ENCODE assay signal across 18 cellular contexts in the genomic region with DNA sequence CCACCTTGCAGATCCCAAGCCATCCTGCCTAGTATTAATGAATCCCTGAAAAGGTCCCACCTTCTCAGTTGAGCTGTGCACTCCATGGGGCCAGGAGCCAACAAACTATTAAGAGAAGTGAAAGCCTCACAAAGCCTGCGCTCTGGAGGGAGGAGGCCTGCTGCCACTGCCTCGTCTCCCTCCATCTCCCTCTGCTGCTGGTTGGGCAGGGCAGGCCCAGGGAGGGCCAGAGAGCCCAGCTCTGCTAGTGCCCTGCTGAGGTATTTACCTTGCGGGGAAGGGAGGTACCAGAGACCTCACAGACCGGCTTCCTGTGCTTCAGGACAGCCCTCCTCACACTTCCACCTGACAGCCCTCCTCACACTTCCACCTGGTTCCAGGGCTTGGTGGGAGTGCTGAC.
DNase-seq lines count a peak whose midpoint lies in the region; ATAC-seq and TF ChIP-seq lines count a peak whose summit lies in the region.
"Had no signal": no experiment of that assay in that cellular context is flagged by ENCODE, and none has a peak within 500 bp of the region (broad histone marks: within the 10 kb centered on the region; RNA-seq: fewer than 3 reads in every experiment).

No MANE protein-coding gene starts in this region.

- H3K4me3 Mint-ChIP-seq in GM23338 (no peak overlapping the region), WTC11 (no peak overlapping the region), nephron progenitor cell (no peak overlapping the region)
- H3K4me3 Mint-ChIP-seq: CD4-positive, alpha-beta T cell had no signal

- no peaks in the 10 kb centered on the region for H3K79me2 ChIP-seq in GM23338 (replicated peaks; ENCODE audit: insufficient read depth)

- H4K91ac ChIP-seq in neuronal stem cell (ENCODE audit: low read depth, low read length, poor library complexity): no peak overlapping the region

- peaks cover 3% of the 10 kb centered on the region for H3K27me3 Mint-ChIP-seq in GM23338 (ENCODE audit: insufficient read depth, low read depth, poor library complexity)
- no peaks in the 10 kb centered on the region for H3K27me3 Mint-ChIP-seq in WTC11 (ENCODE audit: low read depth)
- H3K27me3 Mint-ChIP-seq in nephron progenitor cell (ENCODE audit: low read depth, poor library complexity): peaks cover 3% of the 10 kb centered on the region

- no peaks in the 10 kb centered on the region for H3K9me2 ChIP-seq in GM23338 (ENCODE audit: insufficient read depth)

- TF ChIP-seq CTCF in GM23338 (conservative IDR thresholded peaks at IDR 0.05; ENCODE audit: low read depth in 2 of 2) (no peak), WTC11 (IDR thresholded peaks at IDR 0.05) (no peak), nephron progenitor cell (IDR thresholded peaks at IDR 0.05) (no peak)

- H3K27ac ChIP-seq in BLaER1 (0 out of 2 replicates have a peak overlapping the region, but pooled peaks have one; percentile 16), GM23338 (ENCODE audit: low read depth) (no peak overlapping the region), neuronal stem cell (replicated peaks; ENCODE audit: low read length) (no peak overlapping the region)
- H3K27ac ChIP-seq: A549, SK-N-MC had no signal

- CTCF ChIA-PET in WTC11 (lab: Charles Lee): interaction anchor here (0.9 to 4.9 kb wide), 10 partner anchors 15 to 94 kb away, joined by 3 to 84 read pairs (median 3); no protein-coding TSS in a partner anchor

- no peak overlapping the region for H2BK12ac ChIP-seq in neuronal stem cell (ENCODE audit: low read length)

- no peaks in the 10 kb centered on the region for H3F3A ChIP-seq in GM23338 (replicated peaks; ENCODE audit: low read depth)

- no peak overlapping the region for H2BK15ac ChIP-seq in neuronal stem cell (ENCODE audit: low read length)

- H3K9me3 Mint-ChIP-seq in GM23338 (no peaks in the 10 kb centered on the region), WTC11 (no peaks in the 10 kb centered on the region), nephron progenitor cell (no peaks in the 10 kb centered on the region)
- H3K9me3 Mint-ChIP-seq: CD4-positive, alpha-beta T cell had no signal

- H3K36me3 ChIP-seq in BLaER1: peaks cover 32% of the 10 kb centered on the region; the same call in 1 of the 2 replicates
- H3K36me3 ChIP-seq in GM23338 (ENCODE audit: insufficient read depth): no peaks in the 10 kb centered on the region
- no peaks in the 10 kb centered on the region for H3K36me3 ChIP-seq in neuronal stem cell (replicated peaks in 1 of 2; ENCODE audit: control insufficient read depth in 2 of 2, insufficient read depth in 2 of 2, low read length in 2 of 2)

- H3K9ac ChIP-seq in BLaER1: no peak overlapping the region
- peak overlapping the region; percentile 6 for H3K9ac ChIP-seq in neuronal stem cell (ENCODE audit: low read depth, low read length, poor library complexity)

- H3K9me3 ChIP-seq in BLaER1 (no peaks in the 10 kb centered on the region), neuronal stem cell (replicated peaks in 1 of 2; ENCODE audit: control insufficient read depth in 2 of 2, insufficient read depth in 1 of 2, low read depth in 1 of 2, low read length in 2 of 2) (no peaks in the 10 kb centered on the region)
- H3K9me3 ChIP-seq: A549 had no signal

- no peak overlapping the region for H3K23ac ChIP-seq in neuronal stem cell (ENCODE audit: low read depth, low read length, poor library complexity)

- H3K14ac ChIP-seq in neuronal stem cell (ENCODE audit: low read length): no peak overlapping the region

- H3K27ac Mint-ChIP-seq in GM23338 (no peak overlapping the region), WTC11 (no peak overlapping the region), nephron progenitor cell (no peak overlapping the region)
- H3K27ac Mint-ChIP-seq: CD4-positive, alpha-beta T cell had no signal

- H3K4me1 ChIP-seq in BLaER1 (peaks cover 58% of the 10 kb centered on the region), GM23338 (ENCODE audit: insufficient read depth) (peaks cover 9% of the 10 kb centered on the region; the same call in 1 of the 2 replicates), neuronal stem cell (ENCODE audit: control insufficient read depth in 2 of 2, insufficient read depth in 1 of 2, low read depth in 1 of 2, low read length in 2 of 2) (peaks cover 2 to 4% of the 10 kb centered on the region in 2 donors)

- H2BK120ac ChIP-seq in neuronal stem cell (ENCODE audit: low read depth, low read length): no peak overlapping the region

- DNase-seq in GM23338 (ENCODE audit: low spot score) (no peak), WTC11 (ENCODE audit: low spot score) (peak; percentile 20), neuronal stem cell (ENCODE audit: low spot score) (no peak), nephron progenitor cell (no peak), occipital lobe (lab: John Stamatoyannopoulos, UW) (no peak)
- DNase-seq in activated CD4-positive, alpha-beta T cell treated with anti-CD3 and anti-CD28 coated beads, Interleukin-2, amount 50 U/mL, for 4 hours: no peak
- DNase-seq: CD4-positive, alpha-beta T cell; DND-41; GOT3; KG1; NCI-H1105 treated with DMSO at 0.1 percent for 48 hours; NCI-H2081; NCI-H226; NCI-H526 treated with DMSO at 0.1 percent for 48 hours; NK-92 treated with Interleukin-12 subunit alpha and Interleukin-12 subunit beta, amount 100 ng/mL, for 24 hours had no signal

- ATAC-seq in GM23338: peak; percentile 56
- ATAC-seq in WTC11: peak; percentile 68
- ATAC-seq: A549 had no signal

- no peak overlapping the region for H2BK5ac ChIP-seq in neuronal stem cell (ENCODE audit: low read length)

- H3K18ac ChIP-seq in neuronal stem cell (ENCODE audit: low read length): peak overlapping the region; percentile 48

- H3K4ac ChIP-seq in neuronal stem cell (ENCODE audit: low read length): no peak overlapping the region

- no peaks in the 10 kb centered on the region for H3K79me1 ChIP-seq in neuronal stem cell (ENCODE audit: low read depth, low read length)

- H4K8ac ChIP-seq in neuronal stem cell (ENCODE audit: low read depth, low read length): no peak overlapping the region

- peaks cover 67% of the 10 kb centered on the region for H4K20me1 ChIP-seq in BLaER1
- H4K20me1 ChIP-seq in GM23338 (replicated peaks; ENCODE audit: insufficient read depth): no peaks in the 10 kb centered on the region

- H3K4me2 ChIP-seq in BLaER1: peak overlapping the region; percentile 44; the same call in 1 of the 2 replicates
- H3K4me2 ChIP-seq in GM23338: no peak overlapping the region
- no peak overlapping the region for H3K4me2 ChIP-seq in neuronal stem cell (ENCODE audit: insufficient read depth, low read length, poor library complexity, severe bottlenecking)
- H3K4me2 ChIP-seq: A549 had no signal

- H3K36me3 Mint-ChIP-seq in GM23338 (ENCODE audit: low read depth) (no peaks in the 10 kb centered on the region), WTC11 (no peaks in the 10 kb centered on the region), nephron progenitor cell (ENCODE audit: low read depth) (no peaks in the 10 kb centered on the region)

- H3K4me3 ChIP-seq in BLaER1: no peak overlapping the region
- no peak overlapping the region for H3K4me3 ChIP-seq in GM23338
- no peak overlapping the region for H3K4me3 ChIP-seq in neuronal stem cell (ENCODE audit: low read length in 2 of 2)
- H3K4me3 ChIP-seq: A549, SK-N-MC had no signal

- no CpG with 5 or more reads among the region's 4 CpGs for WGBS in neuronal stem cell (ENCODE audit: extremely low coverage in 2 of 2, insufficient read length in 2 of 2, insufficient replicate concordance in 1 of 2), 2 donors

- no peaks in the 10 kb centered on the region for H3K27me3 ChIP-seq in BLaER1
- no peaks in the 10 kb centered on the region for H3K27me3 ChIP-seq in GM23338 (ENCODE audit: insufficient read depth)
- no peaks in the 10 kb centered on the region for H3K27me3 ChIP-seq in neuronal stem cell (ENCODE audit: control insufficient read depth in 3 of 3, insufficient read depth in 3 of 3, low read depth in 1 of 3, low read length in 3 of 3)

- POLR2A ChIA-PET in WTC11 (lab: Charles Lee): no interaction called here

- H3K4me1 Mint-ChIP-seq in GM23338 (peaks cover 15% of the 10 kb centered on the region), WTC11 (peaks cover 20% of the 10 kb centered on the region), nephron progenitor cell (peaks cover 40% of the 10 kb centered on the region)

- H2AFZ ChIP-seq in GM23338 (no peak overlapping the region), neuronal stem cell (ENCODE audit: low read length) (no peak overlapping the region)

- H2AK5ac ChIP-seq in neuronal stem cell (ENCODE audit: low read depth, low read length): peak overlapping the region; percentile 17

TF ChIP-seq in GM23338, 12 proteins besides CTCF, POLR2A, EP300 and RAD21 (continues in another document):
- no peak for TF ChIP-seq EZH2phosphoT487 (IDR thresholded peaks at IDR 0.05; ENCODE audit: unreplicated experiment)
- TF ChIP-seq ETS1 (IDR thresholded peaks at IDR 0.05): no peak
- no peak for TF ChIP-seq ZNF114 (CRISPR knock-in tag; IDR thresholded peaks at IDR 0.05)
- no peak for TF ChIP-seq JUNB (IDR thresholded peaks at IDR 0.05; ENCODE audit: unreplicated experiment)

TF ChIP-seq in WTC11, 78 proteins besides CTCF, POLR2A, EP300 and RAD21 (continues in another document):
- no peak for TF ChIP-seq OVOL2 (CRISPR knock-in tag; IDR thresholded peaks at IDR 0.05; ENCODE audit: borderline replicate concordance)
- TF ChIP-seq ATF1 (CRISPR knock-in tag; IDR thresholded peaks at IDR 0.05): no peak
- TF ChIP-seq FOXP4 (CRISPR knock-in tag; IDR thresholded peaks at IDR 0.05): no peak
- TF ChIP-seq ZNF232 (CRISPR knock-in tag; IDR thresholded peaks at IDR 0.05): no peak
- TF ChIP-seq, protein P1, sequence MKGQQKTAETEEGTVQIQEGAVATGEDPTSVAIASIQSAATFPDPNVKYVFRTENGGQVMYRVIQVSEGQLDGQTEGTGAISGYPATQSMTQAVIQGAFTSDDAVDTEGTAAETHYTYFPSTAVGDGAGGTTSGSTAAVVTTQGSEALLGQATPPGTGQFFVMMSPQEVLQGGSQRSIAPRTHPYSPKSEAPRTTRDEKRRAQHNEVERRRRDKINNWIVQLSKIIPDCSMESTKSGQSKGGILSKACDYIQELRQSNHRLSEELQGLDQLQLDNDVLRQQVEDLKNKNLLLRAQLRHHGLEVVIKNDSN (CRISPR knock-in tag; IDR thresholded peaks at IDR 0.05): no peak
